In genomic region chr13:66195238-66195637, GRCh38 we compare ENCODE assay signal across 23 cellular contexts.
"Had no signal": no experiment of that assay in that cellular context is flagged by ENCODE, and none has a peak within 500 bp of the region (broad histone marks: within the 10 kb centered on the region; RNA-seq: fewer than 3 reads in every experiment).

No MANE protein-coding gene starts in this region.

- FAIRE-seq: astrocyte, TTC549 had no signal

- H3K4me3 ChIP-seq: PC-9, SK-N-MC had no signal

- ATAC-seq: activated naive CD4-positive, alpha-beta T cell treated with anti-CD3 and anti-CD28 coated beads, Interleukin-2, amount 50 U/mL, for 72 hours; activated naive CD8-positive, alpha-beta T cell treated with anti-CD3 and anti-CD28 coated beads, Interleukin-2, amount 50 U/mL, for 24 hours; activated T-cell treated with anti-CD3 and anti-CD28 coated beads, Interleukin-2, amount 50 U/mL, for 4 hours; T-helper 17 cell had no signal

- H2AFZ ChIP-seq: PC-9 had no signal

- H3K4me2 ChIP-seq: PC-9 had no signal

- H3K27ac ChIP-seq: PC-9, SK-N-MC had no signal

- DNase-seq: activated B cell treated with CpG ODN at 0.5 μM for 24 hours; activated CD4-positive, alpha-beta memory T cell treated with anti-CD3 and anti-CD28 coated beads for 36 hours; activated CD4-positive, alpha-beta T cell treated with anti-CD3 and anti-CD28 coated beads, Interleukin-2, amount 10 ng/mL, durations not matched to agents 7 days and 5 days; activated CD8-positive, alpha-beta memory T cell treated with anti-CD3 and anti-CD28 coated beads for 24 hours; activated effector memory CD4-positive, alpha-beta T cell treated with anti-CD3 and anti-CD28 coated beads, Interleukin-2, amount 50 U/mL, for 16 hours; activated naive CD4-positive, alpha-beta T cell treated with Interleukin-2 at 50 U/mL for 16 hours; activated naive CD8-positive, alpha-beta T cell treated with anti-CD3 and anti-CD28 coated beads, Interleukin-2, amount 50 U/mL, for 24 hours; activated T-cell treated with anti-CD3 and anti-CD28 coated beads, Interleukin-2, amount 50 U/mL, for 4 hours; amniotic stem cell; NCI-H1105 treated with DMSO at 0.1 percent for 48 hours; NCI-H1436 treated with DMSO at 0.1 percent for 48 hours; NCI-H187; NCI-H2081; NCI-H510A treated with DMSO at 0.1 percent for 48 hours; NCI-H69; PC-9; SHP77 treated with DMSO at 0.1 percent for 48 hours; T-helper 17 cell; T-helper 9 cell had no signal
